ENCODE assay signal across 1 cellular context in the genomic region with DNA sequence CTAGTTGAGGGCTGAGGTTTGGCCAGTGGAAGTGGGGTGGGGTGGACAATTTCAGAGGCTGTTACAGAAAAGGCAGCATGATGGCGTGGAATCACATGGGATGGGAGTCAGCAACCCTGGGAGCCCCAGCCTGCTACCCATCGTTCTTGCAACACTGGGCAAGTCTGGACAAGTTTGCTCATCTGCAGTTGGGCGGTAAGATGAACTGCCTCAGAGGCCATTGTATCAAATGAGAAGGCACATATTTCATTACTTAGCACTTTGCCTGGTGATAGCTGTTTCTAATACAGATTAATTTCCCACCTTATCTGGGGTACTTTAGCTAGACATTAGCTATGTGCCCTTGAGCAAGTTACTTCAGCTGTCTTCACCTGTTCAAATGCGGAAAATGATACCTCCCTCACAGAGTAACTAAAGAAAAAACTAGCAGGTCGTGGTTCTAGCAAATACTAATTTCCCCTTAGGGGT.
TF ChIP-seq lines count a peak whose summit lies in the region.

No MANE protein-coding gene starts in this region.

TF ChIP-seq in HEK293, 187 proteins besides CTCF, POLR2A, EP300 and RAD21 (continued from another document and continues in another):
- no peak for TF ChIP-seq ZNF423 (tag by site-specific recombination; IDR thresholded peaks at IDR 0.05)
- no peak for TF ChIP-seq ZNF223 (tag by site-specific recombination; IDR thresholded peaks at IDR 0.05)
- no peak for TF ChIP-seq ZNF121 (tag by site-specific recombination; IDR thresholded peaks at IDR 0.05)
- no peak for TF ChIP-seq PRDM1 (tag by site-specific recombination; IDR thresholded peaks at IDR 0.05)
- TF ChIP-seq, protein P1, sequence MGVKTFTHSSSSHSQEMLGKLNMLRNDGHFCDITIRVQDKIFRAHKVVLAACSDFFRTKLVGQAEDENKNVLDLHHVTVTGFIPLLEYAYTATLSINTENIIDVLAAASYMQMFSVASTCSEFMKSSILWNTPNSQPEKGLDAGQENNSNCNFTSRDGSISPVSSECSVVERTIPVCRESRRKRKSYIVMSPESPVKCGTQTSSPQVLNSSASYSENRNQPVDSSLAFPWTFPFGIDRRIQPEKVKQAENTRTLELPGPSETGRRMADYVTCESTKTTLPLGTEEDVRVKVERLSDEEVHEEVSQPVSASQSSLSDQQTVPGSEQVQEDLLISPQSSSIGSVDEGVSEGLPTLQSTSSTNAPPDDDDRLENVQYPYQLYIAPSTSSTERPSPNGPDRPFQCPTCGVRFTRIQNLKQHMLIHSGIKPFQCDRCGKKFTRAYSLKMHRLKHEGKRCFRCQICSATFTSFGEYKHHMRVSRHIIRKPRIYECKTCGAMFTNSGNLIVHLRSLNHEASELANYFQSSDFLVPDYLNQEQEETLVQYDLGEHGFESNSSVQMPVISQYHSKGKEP (tag by site-specific recombination; IDR thresholded peaks at IDR 0.05): peak; percentile 96
- no peak for TF ChIP-seq ZNF239 (tag by site-specific recombination; IDR thresholded peaks at IDR 0.05)
- TF ChIP-seq, protein P2, sequence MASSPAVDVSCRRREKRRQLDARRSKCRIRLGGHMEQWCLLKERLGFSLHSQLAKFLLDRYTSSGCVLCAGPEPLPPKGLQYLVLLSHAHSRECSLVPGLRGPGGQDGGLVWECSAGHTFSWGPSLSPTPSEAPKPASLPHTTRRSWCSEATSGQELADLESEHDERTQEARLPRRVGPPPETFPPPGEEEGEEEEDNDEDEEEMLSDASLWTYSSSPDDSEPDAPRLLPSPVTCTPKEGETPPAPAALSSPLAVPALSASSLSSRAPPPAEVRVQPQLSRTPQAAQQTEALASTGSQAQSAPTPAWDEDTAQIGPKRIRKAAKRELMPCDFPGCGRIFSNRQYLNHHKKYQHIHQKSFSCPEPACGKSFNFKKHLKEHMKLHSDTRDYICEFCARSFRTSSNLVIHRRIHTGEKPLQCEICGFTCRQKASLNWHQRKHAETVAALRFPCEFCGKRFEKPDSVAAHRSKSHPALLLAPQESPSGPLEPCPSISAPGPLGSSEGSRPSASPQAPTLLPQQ (tag by site-specific recombination; IDR thresholded peaks at IDR 0.05): peak; percentile 80
- peak; percentile 95 for TF ChIP-seq ZNF843 (tag by site-specific recombination; IDR thresholded peaks at IDR 0.05)
- peak; percentile 79 for TF ChIP-seq ZNF558 (tag by site-specific recombination; IDR thresholded peaks at IDR 0.05)
- peak; percentile 81 for TF ChIP-seq OVOL3 (tag by site-specific recombination; IDR thresholded peaks at IDR 0.05)
- TF ChIP-seq ZNF146 (tag by site-specific recombination; IDR thresholded peaks at IDR 0.05): no peak
- TF ChIP-seq, protein P3, sequence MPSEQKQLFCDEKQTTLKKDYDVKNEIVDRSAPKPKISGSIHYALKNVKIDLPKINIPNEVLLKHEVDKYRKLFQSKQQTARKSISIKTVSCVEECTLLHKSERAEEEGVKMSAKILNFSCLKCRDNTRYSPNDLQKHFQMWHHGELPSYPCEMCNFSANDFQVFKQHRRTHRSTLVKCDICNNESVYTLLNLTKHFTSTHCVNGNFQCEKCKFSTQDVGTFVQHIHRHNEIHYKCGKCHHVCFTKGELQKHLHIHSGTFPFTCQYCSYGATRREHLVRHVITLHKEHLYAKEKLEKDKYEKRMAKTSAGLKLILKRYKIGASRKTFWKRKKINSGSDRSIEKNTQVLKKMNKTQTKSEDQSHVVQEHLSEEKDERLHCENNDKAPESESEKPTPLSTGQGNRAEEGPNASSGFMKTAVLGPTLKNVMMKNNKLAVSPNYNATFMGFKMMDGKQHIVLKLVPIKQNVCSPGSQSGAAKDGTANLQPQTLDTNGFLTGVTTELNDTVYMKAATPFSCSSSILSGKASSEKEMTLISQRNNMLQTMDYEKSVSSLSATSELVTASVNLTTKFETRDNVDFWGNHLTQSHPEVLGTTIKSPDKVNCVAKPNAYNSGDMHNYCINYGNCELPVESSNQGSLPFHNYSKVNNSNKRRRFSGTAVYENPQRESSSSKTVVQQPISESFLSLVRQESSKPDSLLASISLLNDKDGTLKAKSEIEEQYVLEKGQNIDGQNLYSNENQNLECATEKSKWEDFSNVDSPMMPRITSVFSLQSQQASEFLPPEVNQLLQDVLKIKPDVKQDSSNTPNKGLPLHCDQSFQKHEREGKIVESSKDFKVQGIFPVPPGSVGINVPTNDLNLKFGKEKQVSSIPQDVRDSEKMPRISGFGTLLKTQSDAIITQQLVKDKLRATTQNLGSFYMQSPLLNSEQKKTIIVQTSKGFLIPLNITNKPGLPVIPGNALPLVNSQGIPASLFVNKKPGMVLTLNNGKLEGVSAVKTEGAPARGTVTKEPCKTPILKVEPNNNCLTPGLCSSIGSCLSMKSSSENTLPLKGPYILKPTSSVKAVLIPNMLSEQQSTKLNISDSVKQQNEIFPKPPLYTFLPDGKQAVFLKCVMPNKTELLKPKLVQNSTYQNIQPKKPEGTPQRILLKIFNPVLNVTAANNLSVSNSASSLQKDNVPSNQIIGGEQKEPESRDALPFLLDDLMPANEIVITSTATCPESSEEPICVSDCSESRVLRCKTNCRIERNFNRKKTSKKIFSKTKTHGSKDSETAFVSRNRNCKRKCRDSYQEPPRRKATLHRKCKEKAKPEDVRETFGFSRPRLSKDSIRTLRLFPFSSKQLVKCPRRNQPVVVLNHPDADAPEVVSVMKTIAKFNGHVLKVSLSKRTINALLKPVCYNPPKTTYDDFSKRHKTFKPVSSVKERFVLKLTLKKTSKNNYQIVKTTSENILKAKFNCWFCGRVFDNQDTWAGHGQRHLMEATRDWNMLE (tag by site-specific recombination; conservative IDR thresholded peaks at IDR 0.05; ENCODE audit: low read depth): peak; percentile 70
- TF ChIP-seq ZFP69B (tag by site-specific recombination; IDR thresholded peaks at IDR 0.05): 0 out of 2 replicates have a peak, but pooled peaks have one; percentile 71
- TF ChIP-seq ZNF394 (tag by site-specific recombination; IDR thresholded peaks at IDR 0.05; ENCODE audit: borderline replicate concordance): peak; percentile 68
- peak; percentile 45 for TF ChIP-seq ZBTB20 (tag by site-specific recombination; IDR thresholded peaks at IDR 0.05)
- TF ChIP-seq ZNF596 (tag by site-specific recombination; IDR thresholded peaks at IDR 0.05): no peak
- no peak for TF ChIP-seq ZNF112 (tag by site-specific recombination; IDR thresholded peaks at IDR 0.05)
- no peak for TF ChIP-seq ZNF626 (tag by site-specific recombination; IDR thresholded peaks at IDR 0.05)
- TF ChIP-seq ZNF560 (tag by site-specific recombination; IDR thresholded peaks at IDR 0.05; ENCODE audit: borderline replicate concordance): no peak
- no peak for TF ChIP-seq ZNF157 (tag by site-specific recombination; IDR thresholded peaks at IDR 0.05)
- TF ChIP-seq ZNF175 (tag by site-specific recombination; IDR thresholded peaks at IDR 0.05): no peak
- no peak for TF ChIP-seq ZNF768 (tag by site-specific recombination; IDR thresholded peaks at IDR 0.05)
- TF ChIP-seq ZBTB17 (tag by site-specific recombination; IDR thresholded peaks at IDR 0.05): peak; percentile 84
- no peak for TF ChIP-seq SALL2 (tag by site-specific recombination; IDR thresholded peaks at IDR 0.05; ENCODE audit: borderline replicate concordance)
- TF ChIP-seq ZNF529 (tag by site-specific recombination; IDR thresholded peaks at IDR 0.05; ENCODE audit: insufficient replicate concordance): no peak
- no peak for TF ChIP-seq ZNF169 (tag by site-specific recombination; IDR thresholded peaks at IDR 0.05)
- 0 out of 2 replicates have a peak, but pooled peaks have one; percentile 10 for TF ChIP-seq GFI1B (tag by site-specific recombination; IDR thresholded peaks at IDR 0.05)
- TF ChIP-seq ZNF530 (tag by site-specific recombination; IDR thresholded peaks at IDR 0.05; ENCODE audit: low read depth): no peak
- no peak for TF ChIP-seq ZNF202 (tag by site-specific recombination; IDR thresholded peaks at IDR 0.05; ENCODE audit: borderline replicate concordance)
- no peak for TF ChIP-seq ZFP37 (tag by site-specific recombination; IDR thresholded peaks at IDR 0.05)
- TF ChIP-seq, protein P4, sequence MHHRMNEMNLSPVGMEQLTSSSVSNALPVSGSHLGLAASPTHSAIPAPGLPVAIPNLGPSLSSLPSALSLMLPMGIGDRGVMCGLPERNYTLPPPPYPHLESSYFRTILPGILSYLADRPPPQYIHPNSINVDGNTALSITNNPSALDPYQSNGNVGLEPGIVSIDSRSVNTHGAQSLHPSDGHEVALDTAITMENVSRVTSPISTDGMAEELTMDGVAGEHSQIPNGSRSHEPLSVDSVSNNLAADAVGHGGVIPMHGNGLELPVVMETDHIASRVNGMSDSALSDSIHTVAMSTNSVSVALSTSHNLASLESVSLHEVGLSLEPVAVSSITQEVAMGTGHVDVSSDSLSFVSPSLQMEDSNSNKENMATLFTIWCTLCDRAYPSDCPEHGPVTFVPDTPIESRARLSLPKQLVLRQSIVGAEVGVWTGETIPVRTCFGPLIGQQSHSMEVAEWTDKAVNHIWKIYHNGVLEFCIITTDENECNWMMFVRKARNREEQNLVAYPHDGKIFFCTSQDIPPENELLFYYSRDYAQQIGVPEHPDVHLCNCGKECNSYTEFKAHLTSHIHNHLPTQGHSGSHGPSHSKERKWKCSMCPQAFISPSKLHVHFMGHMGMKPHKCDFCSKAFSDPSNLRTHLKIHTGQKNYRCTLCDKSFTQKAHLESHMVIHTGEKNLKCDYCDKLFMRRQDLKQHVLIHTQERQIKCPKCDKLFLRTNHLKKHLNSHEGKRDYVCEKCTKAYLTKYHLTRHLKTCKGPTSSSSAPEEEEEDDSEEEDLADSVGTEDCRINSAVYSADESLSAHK (tag by site-specific recombination; IDR thresholded peaks at IDR 0.05): peak; percentile 98
- TF ChIP-seq, protein P5, sequence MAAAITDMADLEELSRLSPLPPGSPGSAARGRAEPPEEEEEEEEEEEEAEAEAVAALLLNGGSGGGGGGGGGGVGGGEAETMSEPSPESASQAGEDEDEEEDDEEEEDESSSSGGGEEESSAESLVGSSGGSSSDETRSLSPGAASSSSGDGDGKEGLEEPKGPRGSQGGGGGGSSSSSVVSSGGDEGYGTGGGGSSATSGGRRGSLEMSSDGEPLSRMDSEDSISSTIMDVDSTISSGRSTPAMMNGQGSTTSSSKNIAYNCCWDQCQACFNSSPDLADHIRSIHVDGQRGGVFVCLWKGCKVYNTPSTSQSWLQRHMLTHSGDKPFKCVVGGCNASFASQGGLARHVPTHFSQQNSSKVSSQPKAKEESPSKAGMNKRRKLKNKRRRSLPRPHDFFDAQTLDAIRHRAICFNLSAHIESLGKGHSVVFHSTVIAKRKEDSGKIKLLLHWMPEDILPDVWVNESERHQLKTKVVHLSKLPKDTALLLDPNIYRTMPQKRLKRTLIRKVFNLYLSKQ (tag by site-specific recombination; IDR thresholded peaks at IDR 0.05; ENCODE audit: borderline replicate concordance): no peak
- TF ChIP-seq TRIM28 (IDR thresholded peaks at IDR 0.05; ENCODE audit: borderline replicate concordance, low read length): peak; percentile 96
- peak; percentile 96 for TF ChIP-seq FEZF1 (tag by site-specific recombination; IDR thresholded peaks at IDR 0.05)
- no peak for TF ChIP-seq KLF9 (tag by site-specific recombination; IDR thresholded peaks at IDR 0.05; ENCODE audit: low read depth)
- peak; percentile 51; the same call in 1 of the 2 replicates for TF ChIP-seq YY2 (tag by site-specific recombination; IDR thresholded peaks at IDR 0.05)
- peak; percentile 39 for TF ChIP-seq KLF16 (tag by site-specific recombination; IDR thresholded peaks at IDR 0.05)
- TF ChIP-seq OSR2 (tag by site-specific recombination; IDR thresholded peaks at IDR 0.05): peak; percentile 87
- no peak for TF ChIP-seq GLI2 (tag by site-specific recombination; IDR thresholded peaks at IDR 0.05; ENCODE audit: borderline replicate concordance, low read depth)
- TF ChIP-seq BCL11A (tag by site-specific recombination; IDR thresholded peaks at IDR 0.05; ENCODE audit: low read depth): 0 out of 2 replicates have a peak, but pooled peaks have one; percentile 46
- TF ChIP-seq, protein P6, sequence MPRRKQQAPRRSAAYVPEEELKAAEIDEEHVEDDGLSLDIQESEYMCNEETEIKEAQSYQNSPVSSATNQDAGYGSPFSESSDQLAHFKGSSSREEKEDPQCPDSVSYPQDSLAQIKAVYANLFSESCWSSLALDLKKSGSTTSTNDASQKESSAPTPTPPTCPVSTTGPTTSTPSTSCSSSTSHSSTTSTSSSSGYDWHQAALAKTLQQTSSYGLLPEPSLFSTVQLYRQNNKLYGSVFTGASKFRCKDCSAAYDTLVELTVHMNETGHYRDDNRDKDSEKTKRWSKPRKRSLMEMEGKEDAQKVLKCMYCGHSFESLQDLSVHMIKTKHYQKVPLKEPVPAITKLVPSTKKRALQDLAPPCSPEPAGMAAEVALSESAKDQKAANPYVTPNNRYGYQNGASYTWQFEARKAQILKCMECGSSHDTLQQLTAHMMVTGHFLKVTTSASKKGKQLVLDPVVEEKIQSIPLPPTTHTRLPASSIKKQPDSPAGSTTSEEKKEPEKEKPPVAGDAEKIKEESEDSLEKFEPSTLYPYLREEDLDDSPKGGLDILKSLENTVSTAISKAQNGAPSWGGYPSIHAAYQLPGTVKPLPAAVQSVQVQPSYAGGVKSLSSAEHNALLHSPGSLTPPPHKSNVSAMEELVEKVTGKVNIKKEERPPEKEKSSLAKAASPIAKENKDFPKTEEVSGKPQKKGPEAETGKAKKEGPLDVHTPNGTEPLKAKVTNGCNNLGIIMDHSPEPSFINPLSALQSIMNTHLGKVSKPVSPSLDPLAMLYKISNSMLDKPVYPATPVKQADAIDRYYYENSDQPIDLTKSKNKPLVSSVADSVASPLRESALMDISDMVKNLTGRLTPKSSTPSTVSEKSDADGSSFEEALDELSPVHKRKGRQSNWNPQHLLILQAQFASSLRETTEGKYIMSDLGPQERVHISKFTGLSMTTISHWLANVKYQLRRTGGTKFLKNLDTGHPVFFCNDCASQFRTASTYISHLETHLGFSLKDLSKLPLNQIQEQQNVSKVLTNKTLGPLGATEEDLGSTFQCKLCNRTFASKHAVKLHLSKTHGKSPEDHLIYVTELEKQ (tag by site-specific recombination; IDR thresholded peaks at IDR 0.05; ENCODE audit: borderline replicate concordance): peak; percentile 94
- no peak for TF ChIP-seq ZNF837 (tag by site-specific recombination; IDR thresholded peaks at IDR 0.05)
- 0 out of 2 replicates have a peak, but pooled peaks have one; percentile 73 for TF ChIP-seq ZBTB1 (tag by site-specific recombination; IDR thresholded peaks at IDR 0.05)
- no peak for TF ChIP-seq ZNF785 (tag by site-specific recombination; IDR thresholded peaks at IDR 0.05)
- TF ChIP-seq ZNF585B (tag by site-specific recombination; IDR thresholded peaks at IDR 0.05): 0 out of 2 replicates have a peak, but pooled peaks have one; percentile 14
- no peak for TF ChIP-seq BCL11B (tag by site-specific recombination; IDR thresholded peaks at IDR 0.05; ENCODE audit: low read depth)
- TF ChIP-seq WT1 (tag by site-specific recombination; IDR thresholded peaks at IDR 0.05): peak; percentile 71
- peak; percentile 72; the same call in 1 of the 2 replicates for TF ChIP-seq ZNF391 (tag by site-specific recombination; IDR thresholded peaks at IDR 0.05; ENCODE audit: borderline replicate concordance, low read depth)
- TF ChIP-seq ZNF548 (tag by site-specific recombination; IDR thresholded peaks at IDR 0.05): no peak
- TF ChIP-seq ZNF23 (tag by site-specific recombination; IDR thresholded peaks at IDR 0.05; ENCODE audit: borderline replicate concordance): no peak
